Comparison of ENCODE assay signal across 12 cellular contexts in genomic region chr19:32673573-32673972, GRCh38. TPM values are rescaled to one million over a fixed set of nuclear protein-coding genes. Genes with fewer than 3 reads are reported as not detected.
DNase-seq lines count a peak whose midpoint lies in the region; ATAC-seq, FAIRE-seq and TF ChIP-seq lines count a peak whose summit lies in the region.
"Had no signal": no experiment of that assay in that cellular context is flagged by ENCODE, and none has a peak within 500 bp of the region (broad histone marks: within the 10 kb centered on the region; RNA-seq: fewer than 3 reads in every experiment).

No MANE protein-coding gene starts in this region.

- H3K4me2 ChIP-seq in GM12878 (ENCODE audit: control insufficient read depth, insufficient read depth), result peak overlapping the region; percentile 85

- peaks cover 57% of the 10 kb centered on the region for H3K4me1 ChIP-seq in CD4-positive, CD25-positive, alpha-beta regulatory T cell (ENCODE audit: control insufficient read depth, insufficient read depth, low read length, poor library complexity, severe bottlenecking)
- H3K4me1 ChIP-seq in HUES48 (ENCODE audit: control insufficient read depth, insufficient read depth, low read length) (peaks cover 15% of the 10 kb centered on the region), GM12878 (ENCODE audit: control insufficient read depth, insufficient read depth, low read length) (peaks cover 20% of the 10 kb centered on the region)

- SMC1A ChIA-PET in GM12878 (lab: Charles Lee; ENCODE audit: uncharacterized antibody, unreplicated experiment), result interaction anchor here (0.7 to 1.0 kb wide), 2 partner anchors 18 to 332 kb away, joined by 3 read pairs; partner anchors contain the start of gene NUDT19

- H3K79me2 ChIP-seq in GM12878 (ENCODE audit: control insufficient read depth, insufficient read depth, low read length), result peaks cover 41% of the 10 kb centered on the region

- RAD21 ChIA-PET in GM12878 (lab: Charles Lee; ENCODE audit: unreplicated experiment), result no interaction called here

- no peak overlapping the region for H2AFZ ChIP-seq in GM12878 (ENCODE audit: control insufficient read depth, low read depth, low read length)

- peaks cover 4% of the 10 kb centered on the region for H3K27me3 ChIP-seq in CD4-positive, CD25-positive, alpha-beta regulatory T cell (ENCODE audit: control insufficient read depth, insufficient read depth, low read length)
- H3K27me3 ChIP-seq in HUES48 (ENCODE audit: control insufficient read depth, insufficient read depth, low read length), result peaks cover 29% of the 10 kb centered on the region
- H3K27me3 ChIP-seq in GM12878 (replicated peaks in 1 of 2; ENCODE audit: control insufficient read depth in 2 of 2, insufficient read depth in 2 of 2, low read length in 1 of 2), result peaks cover 2 to 7% of the 10 kb centered on the region in 2 experiments; a peak in 3 of 4 replicates

- no TSS peak for BruUV-seq in GM12878 (replicated peaks; lab: Mats Ljungman, UMichigan)

- WGBS in GM12878 (ENCODE audit: insufficient coverage, insufficient replicate concordance, low lambda C conversion rate, missing lambda C conversion rate), result 75% methylated on average over 10 of the region's 10 CpGs

- no peaks in the 10 kb centered on the region for H3K36me3 ChIP-seq in CD4-positive, CD25-positive, alpha-beta regulatory T cell (ENCODE audit: control insufficient read depth, insufficient read depth, low read length)
- no peaks in the 10 kb centered on the region for H3K36me3 ChIP-seq in HUES48 (ENCODE audit: control insufficient read depth, insufficient read depth, low read length)
- H3K36me3 ChIP-seq in GM12878 (ENCODE audit: control insufficient read depth in 2 of 2, insufficient read depth in 2 of 2, low read length in 1 of 2), result no peaks in the 10 kb centered on the region; a peak in 1 of 4 replicates

- peak overlapping the region; percentile 70 for H3K4me3 ChIP-seq in CD4-positive, CD25-positive, alpha-beta regulatory T cell (ENCODE audit: low read depth, low read length)
- peak overlapping the region; percentile 73 for H3K4me3 ChIP-seq in HUES48 (ENCODE audit: low read depth, low read length)
- peak overlapping the region; percentile 83 for H3K4me3 ChIP-seq in GM12878

- in situ Hi-C loops in GM12878 (cut with MboI), result no loop called here

- H3K9me3 ChIP-seq in CD4-positive, CD25-positive, alpha-beta regulatory T cell (ENCODE audit: control insufficient read depth in 2 of 2, low read length in 2 of 2), result no peaks in the 10 kb centered on the region
- H3K9me3 ChIP-seq in HUES48 (ENCODE audit: control insufficient read depth, insufficient read depth, low read length) (no peaks in the 10 kb centered on the region), GM12878 (replicated peaks; ENCODE audit: control insufficient read depth, insufficient read depth, low read length) (no peaks in the 10 kb centered on the region; the same call in 2 of the 3 replicates)

- peaks cover 12% of the 10 kb centered on the region for H3K36me3 Mint-ChIP-seq in CD4-positive, CD25-positive, alpha-beta regulatory T cell
- no peaks in the 10 kb centered on the region for H3K36me3 Mint-ChIP-seq in naive B cell

- peaks cover 0 to 65% (median 39%) of the 10 kb centered on the region in 4 donors for H3K4me1 Mint-ChIP-seq in CD4-positive, CD25-positive, alpha-beta regulatory T cell
- H3K4me1 Mint-ChIP-seq in naive B cell, result peaks cover 33 to 53% (median 49%) of the 10 kb centered on the region in 3 donors

- TF ChIP-seq POLR2A in GM12878 (IDR thresholded peaks at IDR 0.05; ENCODE audit: low read depth, low read length), result no peak

- CTCF ChIA-PET in GM12878 (lab: Yijun Ruan, JAX), result interaction anchor here (0.7 kb wide), 1 partner anchor 14 kb away, joined by 4 read pairs; no protein-coding TSS in a partner anchor

- no peak for ATAC-seq in CD4-positive, CD25-positive, alpha-beta regulatory T cell (ENCODE audit: low read depth in 2 of 2)
- ATAC-seq in GM12878, result no peak
- no peak for ATAC-seq in naive B cell (ENCODE audit: low read depth in 2 of 2)
- no peak for ATAC-seq in HG02798 (IDR thresholded peaks at IDR 0.05; ENCODE audit: poor library complexity, unreplicated experiment)
- ATAC-seq in left ventricle myocardium superior, result no peak

- TF ChIP-seq RAD21 in GM12878 (IDR thresholded peaks at IDR 0.05; ENCODE audit: insufficient read depth, low read depth, low read length), result no peak

- intact Hi-C loops in GM12878 (cut with micrococcal nuclease; ENCODE audit: unreplicated experiment) (no loop called here), left ventricle myocardium superior (cut with micrococcal nuclease) (no loop called here)

- H3K9ac ChIP-seq in HUES48 (ENCODE audit: low read depth, low read length) (no peak overlapping the region), GM12878 (ENCODE audit: control insufficient read depth, insufficient read depth, low read length) (peak overlapping the region; percentile 77; the same call in 1 of the 2 replicates)

- no peak for FAIRE-seq in GM12878 (lab: Jason Lieb, UNC)

- TF ChIP-seq EP300 in GM12878 (IDR thresholded peaks at IDR 0.05; ENCODE audit: borderline replicate concordance in 1 of 2, control insufficient read depth in 1 of 2, low read depth in 2 of 2, low read length in 2 of 2), result no peak

- no peaks in the 10 kb centered on the region for H3K9me3 Mint-ChIP-seq in CD4-positive, CD25-positive, alpha-beta regulatory T cell
- no peaks in the 10 kb centered on the region for H3K9me3 Mint-ChIP-seq in naive B cell

- POLR2A ChIA-PET in GM12878 (lab: Charles Lee), result interaction anchor here (0.6 kb wide), 1 partner anchor 74 kb away, joined by 3 read pairs; no protein-coding TSS in a partner anchor

- no peak overlapping the region for H3K27ac ChIP-seq in CD4-positive, CD25-positive, alpha-beta regulatory T cell (ENCODE audit: insufficient read depth, low read length, poor library complexity, severe bottlenecking)
- H3K27ac ChIP-seq in HUES48 (ENCODE audit: low read depth, low read length), result no peak overlapping the region
- no peak overlapping the region for H3K27ac ChIP-seq in GM12878 (ENCODE audit: control insufficient read depth, insufficient read depth)

- DNase-seq in CD4-positive, CD25-positive, alpha-beta regulatory T cell, result no peak
- DNase-seq in GM12878 (ENCODE audit: low read depth, low spot score) (no peak), naive B cell (no peak), cortex of kidney (lab: John Stamatoyannopoulos, UW) (no peak), mucosa of gallbladder (ENCODE audit: low spot score) (no peak), left ventricle myocardium superior (no peak)
- DNase-seq: hypothalamus; NCI-H2081; stimulated activated CD8-positive, alpha-beta memory T cell treated with anti-CD3 and anti-CD28 coated beads, Interleukin-4, amount 100 ng/mL, for 48 hours; SW 1271 had no signal

- H4K20me1 ChIP-seq in GM12878 (ENCODE audit: control insufficient read depth, insufficient read depth), result 0 out of 2 replicates have a peak, but pooled peaks cover 2% of the 10 kb centered on the region

- peaks cover 18% of the 10 kb centered on the region for H3K27me3 Mint-ChIP-seq in CD4-positive, CD25-positive, alpha-beta regulatory T cell
- H3K27me3 Mint-ChIP-seq in naive B cell, result peaks cover 9 to 22% (median 14%) of the 10 kb centered on the region in 3 donors

- peak overlapping the region; percentile 89 to 97 (median 94) for H3K4me3 Mint-ChIP-seq in CD4-positive, CD25-positive, alpha-beta regulatory T cell
- H3K4me3 Mint-ChIP-seq in naive B cell, result peak overlapping the region; percentile 85 to 97 (median 92)

- peak overlapping the region in 1 of 3 donors; percentile 76 for H3K27ac Mint-ChIP-seq in CD4-positive, CD25-positive, alpha-beta regulatory T cell
- peak overlapping the region in 3 of 6 donors; percentile 65 to 88 (median 76) for H3K27ac Mint-ChIP-seq in naive B cell

- no peak for TF ChIP-seq CTCF in GM12878 (IDR thresholded peaks at IDR 0.05 in 2 of 3, conservative IDR thresholded peaks at IDR 0.05 in 1 of 3; ENCODE audit: control insufficient read depth in 2 of 3, extremely low read depth in 1 of 3, insufficient read depth in 1 of 3, low read depth in 3 of 3, low read length in 3 of 3)

RNA-seq across cellular contexts. Expression of gene ANKRD27, which starts 1.4 kb away (rescaled TPM):
- 39.0 TPM for total RNA-seq in CD4-positive, CD25-positive, alpha-beta regulatory T cell
- 10 to 100 TPM; 17.2 to 22.8 (median 19.0) TPM for polyA plus RNA-seq in CD4-positive, CD25-positive, alpha-beta regulatory T cell
- 95.4 and 118 TPM in 2 replicates for total RNA-seq in GM12878 (2013; cell fraction: nucleolus; rRNA removed)
- total RNA-seq in GM12878 (2014; rRNA removed) (28.8 and 33.3 TPM in 2 replicates), GM12878 (2014; rRNA removed; fragmentation: Illumina TruSeq; extraction: Trizol) (23.9 and 24.2 TPM in 2 replicates), GM12878 (2021) (41.2 and 42.2 TPM in 2 replicates), mucosa of gallbladder (24.1 TPM), left ventricle myocardium superior (23.4 TPM)
- 11.7 TPM for polyA plus RNA-seq in GM12878 (2011; ENCODE audit: low read depth)
- polyA plus RNA-seq in GM12878 (2011; rRNA removed) (49.9 and 52.5 TPM in 2 replicates), GM12878 (2014; fragmentation: Illumina TruSeq; extraction: Trizol) (26.2 and 28.1 TPM in 2 replicates), GM12878 (2014; fragmentation: Nextera tagmentation; extraction: Ambion mirVana) (1 to 10 TPM; 2.8 to 4.5 TPM), GM12878 (2014; rRNA removed) (25.0 and 27.9 TPM in 2 replicates), GM12878 (2016; fragmentation: Nextera tagmentation; extraction: Ambion mirVana) (10 to 100 TPM; 30.0 to 31.2 TPM), naive B cell (ENCODE audit: low read depth in 6 of 6) (10 to 100 TPM in 4 of 6 donors, 1 to 10 TPM in 2; 7.1 to 16.3 (median 11.5) TPM)
- 39.6 and 41.8 TPM in 2 replicates for polyA plus RNA-seq in GM12878 (2011; cell fraction: cytosol; rRNA removed)
- 45.9 and 49.2 TPM in 2 replicates for polyA plus RNA-seq in GM12878 (2011; cell fraction: nucleus; rRNA removed)
- 14.5 and 20.1 TPM in 2 replicates for polyA plus RNA-seq in GM12878 (2012)
- polyA minus RNA-seq in GM12878 (2011; rRNA and poly(A)+ RNA removed), result 69.3 and 75.6 TPM in 2 replicates
- polyA minus RNA-seq in GM12878 (2011; cell fraction: cytosol; rRNA and poly(A)+ RNA removed), result 23.0 and 25.9 TPM in 2 replicates
- 27.4 and 39.7 TPM in 2 replicates for polyA minus RNA-seq in GM12878 (2011; cell fraction: nucleus; rRNA and poly(A)+ RNA removed)

RNA-seq across cellular contexts. Expression of gene RGS9BP, which starts 2.1 kb away (rescaled TPM):
- 0.39 TPM for total RNA-seq in CD4-positive, CD25-positive, alpha-beta regulatory T cell
- polyA plus RNA-seq in CD4-positive, CD25-positive, alpha-beta regulatory T cell, result under 1 TPM in 2 of 4 donors, not detected in 2; 0.26 to 0.32 TPM
- total RNA-seq in GM12878 (2013; cell fraction: nucleolus; rRNA removed), result 0.13 TPM in 1 of 2 replicates, not detected in the other
- 0.05 and 0.06 TPM in 2 replicates for total RNA-seq in GM12878 (2014; rRNA removed)
- 0.04 TPM in 1 of 2 replicates, not detected in the other for total RNA-seq in GM12878 (2014; rRNA removed; fragmentation: Illumina TruSeq; extraction: Trizol)
- total RNA-seq in GM12878 (2021), result 0.10 TPM in 1 of 2 replicates, not detected in the other
- not detected for polyA plus RNA-seq in GM12878 (2011; ENCODE audit: low read depth)
- polyA plus RNA-seq in GM12878 (2011; rRNA removed), result 0.01 and 0.04 TPM in 2 replicates
- polyA plus RNA-seq in GM12878 (2011; cell fraction: cytosol; rRNA removed), result 0.03 TPM in 1 of 2 replicates, not detected in the other
- 0.03 TPM in 1 of 2 replicates, not detected in the other for polyA plus RNA-seq in GM12878 (2011; cell fraction: nucleus; rRNA removed)
- polyA plus RNA-seq in GM12878 (2012), result 0.10 TPM in 1 of 2 replicates, not detected in the other
- polyA plus RNA-seq in GM12878 (2014; fragmentation: Illumina TruSeq; extraction: Trizol), result not detected in 2 replicates
- polyA plus RNA-seq in GM12878 (2014; fragmentation: Nextera tagmentation; extraction: Ambion mirVana), result not detected
- polyA plus RNA-seq in GM12878 (2014; rRNA removed), result not detected in 2 replicates
- polyA plus RNA-seq in GM12878 (2016; fragmentation: Nextera tagmentation; extraction: Ambion mirVana), result not detected
- polyA minus RNA-seq in GM12878 (2011; rRNA and poly(A)+ RNA removed), result 0.10 TPM in 1 of 2 replicates, not detected in the other
- polyA minus RNA-seq in GM12878 (2011; cell fraction: cytosol; rRNA and poly(A)+ RNA removed), result not detected in 2 replicates
- polyA minus RNA-seq in GM12878 (2011; cell fraction: nucleus; rRNA and poly(A)+ RNA removed), result 0.36 TPM in 1 of 2 replicates, not detected in the other
- polyA plus RNA-seq in naive B cell (ENCODE audit: low read depth in 6 of 6), result not detected
- 0.20 TPM for total RNA-seq in mucosa of gallbladder
- total RNA-seq in left ventricle myocardium superior, result 15.3 TPM

RNA-seq across cellular contexts. Expression of gene NUDT19, which starts 18.0 kb away (rescaled TPM):
- total RNA-seq in CD4-positive, CD25-positive, alpha-beta regulatory T cell, result 7.3 TPM
- 1 to 10 TPM; 3.1 to 5.0 (median 4.0) TPM for polyA plus RNA-seq in CD4-positive, CD25-positive, alpha-beta regulatory T cell
- total RNA-seq in GM12878 (2013; cell fraction: nucleolus; rRNA removed), result 17.2 and 18.1 TPM in 2 replicates
- total RNA-seq in GM12878 (2014; rRNA removed), result 19.9 and 20.3 TPM in 2 replicates
- 7.9 and 8.5 TPM in 2 replicates for total RNA-seq in GM12878 (2014; rRNA removed; fragmentation: Illumina TruSeq; extraction: Trizol)
- 16.4 and 18.2 TPM in 2 replicates for total RNA-seq in GM12878 (2021)
- polyA plus RNA-seq in GM12878 (2011; ENCODE audit: low read depth), result 6.7 TPM
- polyA plus RNA-seq in GM12878 (2011; rRNA removed), result 12.2 and 13.0 TPM in 2 replicates
- polyA plus RNA-seq in GM12878 (2011; cell fraction: cytosol; rRNA removed), result 7.9 and 8.0 TPM in 2 replicates
- 4.3 and 5.3 TPM in 2 replicates for polyA plus RNA-seq in GM12878 (2011; cell fraction: nucleus; rRNA removed)
- polyA plus RNA-seq in GM12878 (2012), result 9.7 and 10.4 TPM in 2 replicates
- polyA plus RNA-seq in GM12878 (2014; fragmentation: Illumina TruSeq; extraction: Trizol), result 9.3 and 10.5 TPM in 2 replicates
- polyA plus RNA-seq in GM12878 (2014; fragmentation: Nextera tagmentation; extraction: Ambion mirVana), result 10 to 100 TPM; 16.8 to 31.0 TPM
- 9.9 and 10.2 TPM in 2 replicates for polyA plus RNA-seq in GM12878 (2014; rRNA removed)
- polyA plus RNA-seq in GM12878 (2016; fragmentation: Nextera tagmentation; extraction: Ambion mirVana), result 10 to 100 TPM; 17.3 to 18.8 TPM
- polyA minus RNA-seq in GM12878 (2011; rRNA and poly(A)+ RNA removed), result 5.3 and 5.4 TPM in 2 replicates
- polyA minus RNA-seq in GM12878 (2011; cell fraction: cytosol; rRNA and poly(A)+ RNA removed), result 11.0 and 12.0 TPM in 2 replicates
- 10.0 and 19.3 TPM in 2 replicates for polyA minus RNA-seq in GM12878 (2011; cell fraction: nucleus; rRNA and poly(A)+ RNA removed)
- 1 to 10 TPM; 1.4 to 3.1 (median 2.3) TPM for polyA plus RNA-seq in naive B cell (ENCODE audit: low read depth in 6 of 6)
- total RNA-seq in mucosa of gallbladder, result 7.9 TPM
- 24.8 TPM for total RNA-seq in left ventricle myocardium superior

RNA-seq across cellular contexts. Expression of gene TDRD12, which starts 46.0 kb away (rescaled TPM):
- total RNA-seq in CD4-positive, CD25-positive, alpha-beta regulatory T cell, result 0.42 TPM
- polyA plus RNA-seq in CD4-positive, CD25-positive, alpha-beta regulatory T cell, result under 1 TPM in 3 of 4 donors, not detected in 1; 0.35 to 1.00 (median 0.48) TPM
- total RNA-seq in GM12878 (2013; cell fraction: nucleolus; rRNA removed), result 1.3 and 1.7 TPM in 2 replicates
- total RNA-seq in GM12878 (2014; rRNA removed) (0.11 TPM in 1 of 2 replicates, not detected in the other), GM12878 (2014; rRNA removed; fragmentation: Illumina TruSeq; extraction: Trizol) (not detected in 2 replicates), GM12878 (2021) (not detected in 2 replicates), mucosa of gallbladder (1.4 TPM), left ventricle myocardium superior (not detected)
- 0.07 TPM for polyA plus RNA-seq in GM12878 (2011; ENCODE audit: low read depth)
- polyA plus RNA-seq in GM12878 (2011; rRNA removed) (0.15 and 0.17 TPM in 2 replicates), GM12878 (2014; fragmentation: Illumina TruSeq; extraction: Trizol) (not detected in 2 replicates), GM12878 (2014; fragmentation: Nextera tagmentation; extraction: Ambion mirVana) (not detected), GM12878 (2014; rRNA removed) (0.13 TPM in 1 of 2 replicates, not detected in the other), GM12878 (2016; fragmentation: Nextera tagmentation; extraction: Ambion mirVana) (under 1 TPM in 1 of 2 experiments, not detected in 1; 0.08 TPM), naive B cell (ENCODE audit: low read depth in 6 of 6) (not detected)
- 0.03 and 0.10 TPM in 2 replicates for polyA plus RNA-seq in GM12878 (2011; cell fraction: cytosol; rRNA removed)
- polyA plus RNA-seq in GM12878 (2011; cell fraction: nucleus; rRNA removed), result 0.28 and 0.41 TPM in 2 replicates
- 0.14 and 0.18 TPM in 2 replicates for polyA plus RNA-seq in GM12878 (2012)
- polyA minus RNA-seq in GM12878 (2011; rRNA and poly(A)+ RNA removed), result 0.07 TPM in 1 of 2 replicates, not detected in the other
- polyA minus RNA-seq in GM12878 (2011; cell fraction: cytosol; rRNA and poly(A)+ RNA removed), result not detected in 2 replicates
- polyA minus RNA-seq in GM12878 (2011; cell fraction: nucleus; rRNA and poly(A)+ RNA removed), result 0.12 TPM in 1 of 2 replicates, not detected in the other

Comparison
In these comparisons a context has a peak if more than half of its experiments do, and no peak if none do; other contexts are left out.
1. RNA of gene RGS9BP, which starts 2.1 kb away (total RNA-seq): 15.3 TPM in left ventricle myocardium superior (single experiment); 0.39 TPM in CD4-positive, CD25-positive, alpha-beta regulatory T cell (single experiment), 0.20 TPM in mucosa of gallbladder (single experiment) and 0.04 to 0.13 TPM in GM12878; every median in the first group is over 10 times any median in the second.
2. Peak in every context shown above with its lines, with median percentiles within 50 percentile points of each other: H3K4me3 ChIP-seq.